In genomic region chr14:68922886-68923285, GRCh38 we compare ENCODE assay signal across 2 cellular contexts.
TF ChIP-seq lines count a peak whose summit lies in the region.

No MANE protein-coding gene starts in this region.

TF ChIP-seq in IMR-90, 13 proteins besides CTCF, POLR2A, EP300 and RAD21:
- TF ChIP-seq ELK1 (IDR thresholded peaks at IDR 0.05; ENCODE audit: borderline replicate concordance, low read depth, low read length), result no peak
- TF ChIP-seq USF2 (IDR thresholded peaks at IDR 0.05; ENCODE audit: low read depth, low read length), result no peak
- TF ChIP-seq RFX5 (IDR thresholded peaks at IDR 0.05; ENCODE audit: low read depth, low read length), result no peak
- no peak for TF ChIP-seq CHD1 (IDR thresholded peaks at IDR 0.05; ENCODE audit: low read depth, low read length)
- TF ChIP-seq MAZ (IDR thresholded peaks at IDR 0.05; ENCODE audit: borderline replicate concordance, low read depth, low read length), result no peak

TF ChIP-seq in HepG2, 621 proteins besides CTCF, POLR2A, EP300 and RAD21:
- TF ChIP-seq RXRB (CRISPR knock-in tag; IDR thresholded peaks at IDR 0.05; ENCODE audit: borderline replicate concordance), result no peak
- no peak for TF ChIP-seq THYN1 (CRISPR knock-in tag; IDR thresholded peaks at IDR 0.05; ENCODE audit: borderline replicate concordance, low read depth)
- no peak for TF ChIP-seq HMGXB4 (CRISPR knock-in tag; IDR thresholded peaks at IDR 0.05; ENCODE audit: borderline replicate concordance in 1 of 2, low read depth in 1 of 2)
- TF ChIP-seq HOXA7 (CRISPR knock-in tag; IDR thresholded peaks at IDR 0.05), result no peak
- no peak for TF ChIP-seq ZBTB37 (CRISPR knock-in tag; IDR thresholded peaks at IDR 0.05)
- no peak for TF ChIP-seq TFDP1 (CRISPR knock-in tag; IDR thresholded peaks at IDR 0.05; ENCODE audit: borderline replicate concordance)
- no peak for TF ChIP-seq ZIK1 (CRISPR knock-in tag; IDR thresholded peaks at IDR 0.05; ENCODE audit: borderline replicate concordance, low read depth)
- TF ChIP-seq DPF2 (CRISPR knock-in tag; IDR thresholded peaks at IDR 0.05; ENCODE audit: borderline replicate concordance, low read depth), result no peak
TF ChIP-seq in HepG2: peak in this region for 0.
